ENCODE assay signal across 8 cellular contexts in genomic region chr20:54865273-54865672, GRCh38.
"Had no signal": no experiment of that assay in that cellular context is flagged by ENCODE, and none has a peak within 500 bp of the region (broad histone marks: within the 10 kb centered on the region; RNA-seq: fewer than 3 reads in every experiment).

No MANE protein-coding gene starts in this region.

- H3K9ac ChIP-seq: GM23248 had no signal

- H3K4me1 ChIP-seq: HAP-1 had no signal

- H3K9me3 ChIP-seq: HAP-1 had no signal

- H3K36me3 ChIP-seq: HAP-1 had no signal

- H3K4me3 ChIP-seq: GM23248, HAP-1 had no signal

- DNase-seq: GM23248, GOT3, H7, HFFc6, KBM-7 had no signal

- H3K27ac ChIP-seq: GM23248, HL-60 had no signal

- H2AFZ ChIP-seq: GM23248 had no signal

- ATAC-seq: HCT116 had no signal
